In the genomic region with DNA sequence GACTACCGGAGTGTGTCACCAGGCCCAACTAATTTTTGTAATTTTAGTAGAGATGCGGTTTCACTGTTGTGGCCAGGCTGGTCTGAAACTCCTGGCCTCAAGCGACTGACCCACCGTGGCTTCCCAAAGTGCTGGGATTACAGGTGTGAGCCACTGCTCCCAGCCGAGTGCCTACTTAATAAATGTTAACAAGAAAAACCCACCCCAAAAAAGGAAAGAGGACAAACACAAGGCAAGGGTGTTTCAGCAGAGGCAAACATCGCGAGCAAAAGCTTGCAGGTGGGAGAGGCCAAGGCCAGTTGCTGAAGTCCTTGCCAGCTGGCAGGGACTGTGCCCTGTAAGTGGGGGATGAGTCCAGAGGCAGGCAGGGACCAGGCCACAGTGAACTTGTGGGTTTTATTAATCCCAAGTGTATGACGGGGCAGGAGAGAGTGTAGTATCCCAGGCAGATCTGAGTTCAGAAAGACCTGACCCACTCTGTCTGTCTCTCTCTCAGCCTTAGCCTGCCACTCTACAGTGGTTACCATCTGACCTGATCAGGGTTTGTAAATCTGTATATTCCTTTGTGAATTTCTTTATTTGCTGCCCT, we compare ENCODE assay signal across 8 cellular contexts. TPM values are rescaled to one million over a fixed set of nuclear protein-coding genes. Genes with fewer than 3 reads are reported as not detected.
DNase-seq lines count a peak whose midpoint lies in the region; ATAC-seq, FAIRE-seq and TF ChIP-seq lines count a peak whose summit lies in the region.

No MANE protein-coding gene starts in this region.

- no peak overlapping the region for H4K91ac ChIP-seq in neuronal stem cell (ENCODE audit: low read depth, low read length, poor library complexity)

- H3K9ac ChIP-seq in neuronal stem cell (ENCODE audit: low read depth, low read length, poor library complexity): no peak overlapping the region

- H3K36me3 ChIP-seq in pancreas (peaks cover 0 to 9% (median 6%) of the 10 kb centered on the region in 3 donors), neuronal stem cell (replicated peaks in 1 of 2; ENCODE audit: control insufficient read depth in 2 of 2, insufficient read depth in 2 of 2, low read length in 2 of 2) (peaks cover 2 to 25% of the 10 kb centered on the region in 2 donors)

- H3K4me2 ChIP-seq in neuronal stem cell (ENCODE audit: insufficient read depth, low read length, poor library complexity, severe bottlenecking): no peak overlapping the region

- no peaks in the 10 kb centered on the region for H3K9me3 ChIP-seq in pancreas
- H3K9me3 ChIP-seq in neuronal stem cell (replicated peaks in 1 of 2; ENCODE audit: control insufficient read depth in 2 of 2, insufficient read depth in 1 of 2, low read depth in 1 of 2, low read length in 2 of 2): no peaks in the 10 kb centered on the region

- H2BK5ac ChIP-seq in neuronal stem cell (ENCODE audit: low read length): no peak overlapping the region

- WGBS in pancreas, 2 donors: 20 to 23% methylated on average over 8 of the region's 8 CpGs
- WGBS in neuronal stem cell (ENCODE audit: extremely low coverage in 2 of 2, insufficient read length in 2 of 2, insufficient replicate concordance in 1 of 2), 2 donors: no CpG with 5 or more reads among the region's 8 CpGs

- no peak for TF ChIP-seq CTCF in pancreas (IDR thresholded peaks at IDR 0.05)

- H3K4me1 ChIP-seq in pancreas: peaks cover 49 to 60% (median 60%) of the 10 kb centered on the region in 3 donors
- H3K4me1 ChIP-seq in neuronal stem cell (ENCODE audit: control insufficient read depth in 2 of 2, insufficient read depth in 1 of 2, low read depth in 1 of 2, low read length in 2 of 2): peaks cover 0 to 2% of the 10 kb centered on the region in 2 donors

- H3K27me3 ChIP-seq in pancreas: no peaks in the 10 kb centered on the region
- no peaks in the 10 kb centered on the region for H3K27me3 ChIP-seq in neuronal stem cell (ENCODE audit: control insufficient read depth in 3 of 3, insufficient read depth in 3 of 3, low read depth in 1 of 3, low read length in 3 of 3)

- no peak overlapping the region for H3K23ac ChIP-seq in neuronal stem cell (ENCODE audit: low read depth, low read length, poor library complexity)

- ATAC-seq in pancreas (peak; percentile 33 to 66 (median 48)), GM18868 (IDR thresholded peaks at IDR 0.05; ENCODE audit: unreplicated experiment) (no peak), GM19324 (IDR thresholded peaks at IDR 0.05; ENCODE audit: low FRiP score, unreplicated experiment) (no peak)

- H3K14ac ChIP-seq in neuronal stem cell (ENCODE audit: low read length): no peak overlapping the region

- no peak overlapping the region for H3K4me3 ChIP-seq in pancreas
- no peak overlapping the region for H3K4me3 ChIP-seq in neuronal stem cell (ENCODE audit: low read length in 2 of 2)

- H3K4ac ChIP-seq in neuronal stem cell (ENCODE audit: low read length): no peak overlapping the region

- H3K79me1 ChIP-seq in neuronal stem cell (ENCODE audit: low read depth, low read length): no peaks in the 10 kb centered on the region

- H3K27ac ChIP-seq in pancreas (peak overlapping the region; percentile 42 to 76 (median 58)), neuronal stem cell (replicated peaks; ENCODE audit: low read length) (no peak overlapping the region)

- no peak overlapping the region for H2BK120ac ChIP-seq in neuronal stem cell (ENCODE audit: low read depth, low read length)

- H2AK5ac ChIP-seq in neuronal stem cell (ENCODE audit: low read depth, low read length): no peak overlapping the region

- DNase-seq in GM03348 (ENCODE audit: low spot score): peak; percentile 35
- peak; percentile 66 for DNase-seq in NCI-H2196 (lab: John Stamatoyannopoulos, UW; ENCODE audit: unreplicated experiment)
- DNase-seq in dermis blood vessel endothelial cell: peak; percentile 38
- peak in 5 of 6 donors; percentile 74 to 84 (median 81) for DNase-seq in pancreas
- DNase-seq in neuronal stem cell (ENCODE audit: low spot score): no peak
- no peak for DNase-seq in amygdala (lab: John Stamatoyannopoulos, UW)

- no peak for FAIRE-seq in pancreas (lab: Jason Lieb, UNC)

- H2BK12ac ChIP-seq in neuronal stem cell (ENCODE audit: low read length): no peak overlapping the region

- H3K18ac ChIP-seq in neuronal stem cell (ENCODE audit: low read length): no peak overlapping the region

- no peak overlapping the region for H4K8ac ChIP-seq in neuronal stem cell (ENCODE audit: low read depth, low read length)

- intact Hi-C loops in pancreas (cut with DNase I): no loop called here

- no peak overlapping the region for H2BK15ac ChIP-seq in neuronal stem cell (ENCODE audit: low read length)

- no peak overlapping the region for H2AFZ ChIP-seq in neuronal stem cell (ENCODE audit: low read length)

RNA-seq across cellular contexts. Expression of gene FPGS, which starts 6.4 kb away (rescaled TPM):
- total RNA-seq in dermis blood vessel endothelial cell (64.2 and 93.8 TPM in 2 replicates), pancreas (10 to 100 TPM; 27.0 to 41.3 (median 34.3) TPM)
- polyA plus RNA-seq in pancreas: 10 to 100 TPM; 57.1 to 85.3 TPM
- 30.2 TPM for polyA plus RNA-seq in neuronal stem cell (2013, experiment 1 of 2)
- 32.1 TPM for polyA plus RNA-seq in neuronal stem cell (2013, experiment 2 of 2)

RNA-seq across cellular contexts. Expression of gene CDK9, which starts 10.5 kb away (rescaled TPM):
- total RNA-seq in dermis blood vessel endothelial cell (102 and 116 TPM in 2 replicates), pancreas (10 to 100 TPM; 33.9 to 58.2 (median 43.9) TPM)
- 100 to 1,000 TPM in 1 of 2 donors, 10 to 100 TPM in 1; 73.7 to 119 TPM for polyA plus RNA-seq in pancreas
- 29.1 TPM for polyA plus RNA-seq in neuronal stem cell (2013, experiment 1 of 2)
- polyA plus RNA-seq in neuronal stem cell (2013, experiment 2 of 2): 30.0 TPM

RNA-seq across cellular contexts. Expression of gene SH2D3C, which starts 17.9 kb away (rescaled TPM):
- total RNA-seq in dermis blood vessel endothelial cell: 77.8 and 95.6 TPM in 2 replicates
- total RNA-seq in pancreas: 1 to 10 TPM; 1.4 to 4.8 (median 1.8) TPM
- polyA plus RNA-seq in pancreas: 1 to 10 TPM; 6.9 to 7.1 TPM
- polyA plus RNA-seq in neuronal stem cell (2013, experiment 1 of 2): 2.8 TPM
- 2.5 TPM for polyA plus RNA-seq in neuronal stem cell (2013, experiment 2 of 2)

RNA-seq across cellular contexts. Expression of gene ENG, which starts 58.1 kb away (rescaled TPM):
- total RNA-seq in dermis blood vessel endothelial cell (84.2 and 165 TPM in 2 replicates), pancreas (10 to 100 TPM in 5 of 6 donors, 1 to 10 TPM in 1; 9.7 to 42.4 (median 13.6) TPM)
- 10 to 100 TPM; 25.8 to 32.9 TPM for polyA plus RNA-seq in pancreas
- polyA plus RNA-seq in neuronal stem cell (2013, experiment 1 of 2): 0.11 TPM
- 0.10 TPM for polyA plus RNA-seq in neuronal stem cell (2013, experiment 2 of 2)

Comparison
In these comparisons a context has a peak if more than half of its experiments do, and no peak if none do; other contexts are left out.
1. DNase-seq: peak in GM03348 (single experiment), NCI-H2196 (single experiment), dermis blood vessel endothelial cell (single experiment) and pancreas (5 of 6); none in neuronal stem cell (single experiment) and amygdala (0 of 56).
2. ATAC-seq: peak in pancreas (4 of 4); none in GM18868 (single experiment) and GM19324 (single experiment).
3. RNA of gene SH2D3C, which starts 17.9 kb away (total RNA-seq): 77.8 to 95.6 TPM in dermis blood vessel endothelial cell; 1.4 to 4.8 TPM in pancreas; every median in the first group is over 10 times any median in the second.